ENCODE assay signal across 1 cellular context in the genomic region with DNA sequence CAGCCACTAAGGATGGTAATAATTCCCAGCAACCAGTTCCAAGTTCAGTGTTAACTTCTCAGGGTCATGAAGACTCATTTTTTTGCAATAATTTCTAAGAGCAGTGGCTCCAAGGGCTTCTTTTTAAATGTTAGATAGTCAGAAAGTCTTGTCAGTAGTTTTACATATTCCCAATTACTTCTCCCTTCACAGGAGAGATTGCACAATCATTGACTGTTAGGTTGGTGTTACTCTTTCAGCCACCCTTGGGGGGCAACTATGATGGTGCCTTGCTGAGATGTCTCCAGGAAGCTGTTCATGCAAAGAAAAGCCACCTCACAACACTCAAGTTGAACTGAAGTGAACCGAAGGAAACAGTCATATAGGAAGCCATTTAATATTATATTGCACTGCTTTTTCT.
A peak's percentile ranks its signal among the peaks of the same experiment; 100 is the strongest.
TF ChIP-seq lines count a peak whose summit lies in the region.

No MANE protein-coding gene starts in this region.

TF ChIP-seq in K562, 482 proteins besides CTCF, POLR2A, EP300 and RAD21 (continued from another document):
- TF ChIP-seq ZBTB11 (CRISPR knock-in tag; IDR thresholded peaks at IDR 0.05) = no peak
- no peak for TF ChIP-seq CEBPG (CRISPR knock-in tag; IDR thresholded peaks at IDR 0.05)
- 0 out of 4 replicates have a peak, but pooled peaks of 1 of the 2 experiments have one; percentile 29 for TF ChIP-seq CEBPG (tag; conservative IDR thresholded peaks at IDR 0.05 in 1 of 2, IDR thresholded peaks at IDR 0.05 in 1 of 2)
- TF ChIP-seq ZNF174 (CRISPR knock-in tag; IDR thresholded peaks at IDR 0.05) = no peak
TF ChIP-seq in K562: peak in this region for 2.
